21 cellular contexts compared by ENCODE assay signal in the genomic region with DNA sequence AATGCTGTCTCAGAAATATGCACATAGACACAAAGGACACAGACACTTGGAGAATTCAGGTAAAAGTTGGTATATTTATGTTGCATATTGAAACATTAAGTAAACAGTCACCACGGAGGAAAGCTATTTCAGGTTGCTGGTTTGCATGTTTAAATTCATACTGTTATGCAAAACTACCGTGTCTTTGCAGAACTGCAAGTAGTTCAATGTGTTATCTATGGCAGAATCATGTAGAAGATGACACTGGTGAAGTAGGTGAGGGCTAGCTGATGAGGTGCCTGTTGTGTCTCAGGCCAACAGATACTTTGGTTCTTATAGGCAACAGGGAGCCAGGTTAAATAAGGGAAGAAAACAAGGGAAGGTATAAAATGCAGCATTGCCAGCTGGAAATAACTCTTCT.
DNase-seq lines count a peak whose midpoint lies in the region; ATAC-seq, FAIRE-seq and TF ChIP-seq lines count a peak whose summit lies in the region.
"Had no signal": no experiment of that assay in that cellular context is flagged by ENCODE, and none has a peak within 500 bp of the region (broad histone marks: within the 10 kb centered on the region; RNA-seq: fewer than 3 reads in every experiment).

No MANE protein-coding gene starts in this region.

- no TSS peak for BruUV-seq in HepG2 (replicated peaks; lab: Mats Ljungman, UMichigan)

- TF ChIP-seq RAD21 in HepG2 (CRISPR knock-in tag; IDR thresholded peaks at IDR 0.05) = no peak

- intact Hi-C loops in HepG2 (cut with micrococcal nuclease; ENCODE audit: unreplicated experiment) = loop anchor here (5.0 kb wide), 1 partner anchor 946 kb away; no protein-coding TSS in a partner anchor
- intact Hi-C loops in left lung (cut with DNase I) = no loop called here

- WGBS in HepG2 (ENCODE audit: low lambda C conversion rate) = 0% methylated on average over 2 of the region's 2 CpGs

- H3K4me2 ChIP-seq in GM23338 (no peak overlapping the region; the same call in 1 of the 2 replicates), HepG2 (ENCODE audit: low read depth, low read length) (no peak overlapping the region)
- H3K4me2 ChIP-seq: BLaER1 had no signal

- peaks cover 23% of the 10 kb centered on the region for H3K4me1 ChIP-seq in GM23338 (ENCODE audit: insufficient read depth)
- H3K4me1 ChIP-seq in HepG2 (ENCODE audit: insufficient read depth, low read length) = no peaks in the 10 kb centered on the region
- no peaks in the 10 kb centered on the region for H3K4me1 ChIP-seq in left lung
- H3K4me1 ChIP-seq: BLaER1, SJCRH30 had no signal

- CTCF ChIA-PET in HepG2 (lab: Yijun Ruan, JAX; ENCODE audit: low intra/inter-chr PET ratio, low total read pairs) = no interaction called here

- no peak overlapping the region for H3K27ac ChIP-seq in GM23338 (ENCODE audit: low read depth)
- H3K27ac ChIP-seq in HepG2 (ENCODE audit: extremely low read length, insufficient read depth, low read length) = no peak overlapping the region
- H3K27ac ChIP-seq in left lung = no peak overlapping the region
- H3K27ac ChIP-seq: BLaER1, RWPE1, SJCRH30 had no signal

- peaks cover 20% of the 10 kb centered on the region for H3K4me1 Mint-ChIP-seq in GM23338
- H3K4me1 Mint-ChIP-seq: CD8-positive, alpha-beta memory T cell had no signal

- H3K36me3 Mint-ChIP-seq in GM23338 (ENCODE audit: low read depth) = no peaks in the 10 kb centered on the region
- H3K36me3 Mint-ChIP-seq: CD8-positive, alpha-beta memory T cell had no signal

- H3K27me3 ChIP-seq in GM06990 (replicated peaks; ENCODE audit: control insufficient read depth, insufficient read depth, low read length) = no peaks in the 10 kb centered on the region
- no peaks in the 10 kb centered on the region for H3K27me3 ChIP-seq in GM23338 (ENCODE audit: insufficient read depth)
- H3K27me3 ChIP-seq in HepG2 (ENCODE audit: control insufficient read depth in 1 of 2, insufficient read depth in 2 of 2, low read length in 2 of 2) = no peaks in the 10 kb centered on the region; a peak in 1 of 5 replicates
- no peaks in the 10 kb centered on the region for H3K27me3 ChIP-seq in left lung
- H3K27me3 ChIP-seq: BLaER1, SJCRH30 had no signal

- no peak overlapping the region for H3K9ac ChIP-seq in HepG2 (ENCODE audit: insufficient read depth, low read depth, low read length)
- H3K9ac ChIP-seq: BLaER1 had no signal

- no peaks in the 10 kb centered on the region for H3K36me3 ChIP-seq in GM06990 (ENCODE audit: control insufficient read depth, insufficient read depth, low read length)
- no peaks in the 10 kb centered on the region for H3K36me3 ChIP-seq in GM23338 (ENCODE audit: insufficient read depth)
- H3K36me3 ChIP-seq in HepG2 (replicated peaks in 1 of 2; ENCODE audit: control insufficient read depth in 1 of 2, insufficient read depth in 2 of 2, low read length in 2 of 2) = no peaks in the 10 kb centered on the region
- H3K36me3 ChIP-seq in left lung = no peaks in the 10 kb centered on the region
- H3K36me3 ChIP-seq: BLaER1, SJCRH30 had no signal

- ATAC-seq in GM18868 (IDR thresholded peaks at IDR 0.05; ENCODE audit: unreplicated experiment) (peak; percentile 84), GM23338 (no peak), HG03439 (IDR thresholded peaks at IDR 0.05; ENCODE audit: unreplicated experiment) (peak; percentile 77), HepG2 (no peak), left lung (no peak)

- TF ChIP-seq EP300 in HepG2 (IDR thresholded peaks at IDR 0.05; ENCODE audit: low read depth in 2 of 2, low read length in 2 of 2) (no peak), HepG2 (CRISPR knock-in tag; IDR thresholded peaks at IDR 0.05; ENCODE audit: borderline replicate concordance) (no peak)

- H3K9me3 ChIP-seq in HepG2 (ENCODE audit: low read length) (no peaks in the 10 kb centered on the region), left lung (no peaks in the 10 kb centered on the region)
- H3K9me3 ChIP-seq: BLaER1, SJCRH30 had no signal

- no peak for TF ChIP-seq POLR2A in HepG2 (IDR thresholded peaks at IDR 0.05; ENCODE audit: insufficient read depth in 1 of 2, low read depth in 2 of 2, low read length in 2 of 2)

- POLR2A ChIA-PET in HepG2 (lab: Yijun Ruan, JAX) = no interaction called here

- no peaks in the 10 kb centered on the region for H3K9me3 Mint-ChIP-seq in GM23338

- H3K9me2 ChIP-seq in GM23338 (ENCODE audit: insufficient read depth) = no peaks in the 10 kb centered on the region

- no peak overlapping the region for H3K4me3 Mint-ChIP-seq in GM23338
- H3K4me3 Mint-ChIP-seq: CD8-positive, alpha-beta memory T cell; HFFc6 had no signal

- H3K27ac Mint-ChIP-seq in GM23338 = peak overlapping the region; percentile 83
- H3K27ac Mint-ChIP-seq: CD8-positive, alpha-beta memory T cell; HFFc6 had no signal

- DNase-seq in GM06990 (ENCODE audit: extremely low read depth, insufficient read length) (peak; percentile 3), GM23338 (ENCODE audit: low spot score) (no peak), HepG2 (ENCODE audit: low spot score) (no peak), hypothalamus (lab: John Stamatoyannopoulos, UW) (no peak), SK-N-DZ (ENCODE audit: low spot score) (no peak), left lung (no peak)
- DNase-seq: 8988T; CD8-positive, alpha-beta memory T cell; EL; HFFc6; MM.1S; NCI-H1105; NCI-H187 treated with DMSO at 0.1 percent for 48 hours; NCI-H2171; NCI-H510A; OCI-M1; SJCRH30 had no signal

- no peak for FAIRE-seq in HepG2 (lab: Jason Lieb, UNC)

- H4K20me1 ChIP-seq in GM23338 (replicated peaks; ENCODE audit: insufficient read depth) (no peaks in the 10 kb centered on the region), HepG2 (ENCODE audit: insufficient read depth, low read length) (no peaks in the 10 kb centered on the region)
- H4K20me1 ChIP-seq: BLaER1 had no signal

- no peak overlapping the region for H3K4me3 ChIP-seq in GM06990 (replicated peaks; ENCODE audit: low read depth, low read length)
- H3K4me3 ChIP-seq in GM23338 = no peak overlapping the region
- H3K4me3 ChIP-seq in HepG2 (replicated peaks in 1 of 3; ENCODE audit: insufficient read depth in 1 of 3, low read depth in 2 of 3, low read length in 3 of 3) = no peak overlapping the region
- H3K4me3 ChIP-seq in left lung = no peak overlapping the region
- H3K4me3 ChIP-seq: BLaER1, SJCRH30 had no signal

- H3K27me3 Mint-ChIP-seq in GM23338 (ENCODE audit: insufficient read depth, low read depth, poor library complexity) = no peaks in the 10 kb centered on the region
- H3K27me3 Mint-ChIP-seq: CD8-positive, alpha-beta memory T cell had no signal

- H3K79me2 ChIP-seq in GM23338 (replicated peaks; ENCODE audit: insufficient read depth) (no peaks in the 10 kb centered on the region), HepG2 (ENCODE audit: insufficient read depth, low read length) (no peaks in the 10 kb centered on the region)

- in situ Hi-C loops in HepG2 (cut with HindIII; ENCODE audit: extremely low pct_ligation_motif_present, low pct_unique_long_range_greater_than_20kb) = no loop called here

- H2AFZ ChIP-seq in GM23338 (no peak overlapping the region), HepG2 (ENCODE audit: low read length) (no peak overlapping the region)

- no peaks in the 10 kb centered on the region for H3F3A ChIP-seq in GM23338 (replicated peaks; ENCODE audit: low read depth)

- TF ChIP-seq CTCF in GM06990 (IDR thresholded peaks at IDR 0.05; ENCODE audit: insufficient read depth, low read length, poor library complexity, severe bottlenecking) (no peak), GM23338 (conservative IDR thresholded peaks at IDR 0.05; ENCODE audit: low read depth in 2 of 2) (no peak), HepG2 (CRISPR knock-in tag; IDR thresholded peaks at IDR 0.05) (no peak), left lung (IDR thresholded peaks at IDR 0.05) (no peak)

TF ChIP-seq in HepG2, 621 proteins besides CTCF, POLR2A, EP300 and RAD21 (continues in another document):
- TF ChIP-seq MIXL1 (CRISPR knock-in tag; IDR thresholded peaks at IDR 0.05) (no peak), ZNF558 (CRISPR knock-in tag; IDR thresholded peaks at IDR 0.05; ENCODE audit: borderline replicate concordance) (no peak), ZNF333 (CRISPR knock-in tag; IDR thresholded peaks at IDR 0.05; ENCODE audit: borderline replicate concordance) (no peak), ZNF616 (CRISPR knock-in tag; IDR thresholded peaks at IDR 0.05; ENCODE audit: low read depth) (no peak), HCFC1 (IDR thresholded peaks at IDR 0.05; ENCODE audit: low read depth, low read length) (no peak), ONECUT2 (CRISPR knock-in tag; IDR thresholded peaks at IDR 0.05) (no peak), FOXO1 (CRISPR knock-in tag; IDR thresholded peaks at IDR 0.05) (no peak), ZNF619 (CRISPR knock-in tag; IDR thresholded peaks at IDR 0.05) (no peak), ATF1 (CRISPR knock-in tag; IDR thresholded peaks at IDR 0.05) (no peak), CAMTA2 (CRISPR knock-in tag; IDR thresholded peaks at IDR 0.05; ENCODE audit: borderline replicate concordance) (no peak), YEATS4 (CRISPR knock-in tag; IDR thresholded peaks at IDR 0.05; ENCODE audit: borderline replicate concordance) (no peak), NFRKB (IDR thresholded peaks at IDR 0.05) (no peak), ZNF549 (CRISPR knock-in tag; IDR thresholded peaks at IDR 0.05) (no peak), ZNF382 (CRISPR knock-in tag; IDR thresholded peaks at IDR 0.05; ENCODE audit: borderline replicate concordance) (no peak), TRIM24 (CRISPR knock-in tag; IDR thresholded peaks at IDR 0.05) (no peak)
- TF ChIP-seq, protein P1, sequence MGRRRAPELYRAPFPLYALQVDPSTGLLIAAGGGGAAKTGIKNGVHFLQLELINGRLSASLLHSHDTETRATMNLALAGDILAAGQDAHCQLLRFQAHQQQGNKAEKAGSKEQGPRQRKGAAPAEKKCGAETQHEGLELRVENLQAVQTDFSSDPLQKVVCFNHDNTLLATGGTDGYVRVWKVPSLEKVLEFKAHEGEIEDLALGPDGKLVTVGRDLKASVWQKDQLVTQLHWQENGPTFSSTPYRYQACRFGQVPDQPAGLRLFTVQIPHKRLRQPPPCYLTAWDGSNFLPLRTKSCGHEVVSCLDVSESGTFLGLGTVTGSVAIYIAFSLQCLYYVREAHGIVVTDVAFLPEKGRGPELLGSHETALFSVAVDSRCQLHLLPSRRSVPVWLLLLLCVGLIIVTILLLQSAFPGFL (CRISPR knock-in tag; IDR thresholded peaks at IDR 0.05) = no peak
- TF ChIP-seq, protein P2, sequence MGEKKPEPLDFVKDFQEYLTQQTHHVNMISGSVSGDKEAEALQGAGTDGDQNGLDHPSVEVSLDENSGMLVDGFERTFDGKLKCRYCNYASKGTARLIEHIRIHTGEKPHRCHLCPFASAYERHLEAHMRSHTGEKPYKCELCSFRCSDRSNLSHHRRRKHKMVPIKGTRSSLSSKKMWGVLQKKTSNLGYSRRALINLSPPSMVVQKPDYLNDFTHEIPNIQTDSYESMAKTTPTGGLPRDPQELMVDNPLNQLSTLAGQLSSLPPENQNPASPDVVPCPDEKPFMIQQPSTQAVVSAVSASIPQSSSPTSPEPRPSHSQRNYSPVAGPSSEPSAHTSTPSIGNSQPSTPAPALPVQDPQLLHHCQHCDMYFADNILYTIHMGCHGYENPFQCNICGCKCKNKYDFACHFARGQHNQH (CRISPR knock-in tag; IDR thresholded peaks at IDR 0.05) = no peak

Comparison
In these comparisons a context has a peak if more than half of its experiments do, and no peak if none do; other contexts are left out.
1. ATAC-seq: peak in GM18868 (single experiment) and HG03439 (single experiment); none in GM23338 (single experiment), HepG2 (single experiment) and left lung (single experiment).